In the genomic region with DNA sequence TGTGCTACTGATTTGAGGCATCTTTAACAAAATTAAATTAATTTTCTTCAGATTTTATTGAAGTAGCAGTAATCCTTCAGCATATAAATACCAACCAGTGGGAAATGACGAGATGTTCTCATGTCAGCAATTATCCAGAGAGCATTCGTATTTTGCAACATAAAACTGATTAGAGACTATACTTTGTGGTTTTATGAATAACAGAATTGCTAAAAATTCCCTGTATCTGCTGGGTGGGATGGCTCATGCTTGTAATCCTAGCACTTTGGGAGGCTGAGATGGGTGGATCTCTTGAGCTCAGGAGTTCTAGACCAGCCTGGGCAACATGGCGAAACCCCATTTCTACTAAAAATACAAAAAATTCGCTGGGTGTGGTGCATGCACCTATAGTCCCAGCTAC, we compare ENCODE assay signal across 18 cellular contexts. TPM values are rescaled to one million over a fixed set of nuclear protein-coding genes. Genes with fewer than 3 reads are reported as not detected.
DNase-seq lines count a peak whose midpoint lies in the region; ATAC-seq and TF ChIP-seq lines count a peak whose summit lies in the region.
"Had no signal": no experiment of that assay in that cellular context is flagged by ENCODE, and none has a peak within 500 bp of the region (broad histone marks: within the 10 kb centered on the region; RNA-seq: fewer than 3 reads in every experiment).

No MANE protein-coding gene starts in this region.

- WGBS in neuronal stem cell (ENCODE audit: extremely low coverage in 2 of 2, insufficient read length in 2 of 2, insufficient replicate concordance in 1 of 2), 2 donors, result no CpG with 5 or more reads among the region's 4 CpGs

- no peak overlapping the region for H3K9ac ChIP-seq in neuronal stem cell (ENCODE audit: low read depth, low read length, poor library complexity)

- no peak overlapping the region for H2BK15ac ChIP-seq in neuronal stem cell (ENCODE audit: low read length)

- H3K9me3 ChIP-seq in neuronal stem cell (replicated peaks in 1 of 2; ENCODE audit: control insufficient read depth in 2 of 2, insufficient read depth in 1 of 2, low read depth in 1 of 2, low read length in 2 of 2), result peaks cover 0 to 1% of the 10 kb centered on the region in 2 donors
- H3K9me3 ChIP-seq: heart left ventricle, neutrophil, suprapubic skin had no signal

- CTCF ChIA-PET in activated naive CD4-positive, alpha-beta T cell treated with anti-CD3 and anti-CD28 coated beads, Interleukin-2, amount 10 ng/mL, durations not matched to agents 7 days and 5 days (lab: Charles Lee), result interaction anchor here (1.1 kb wide), 1 partner anchor 11 kb away, joined by 3 read pairs; no protein-coding TSS in a partner anchor

- no peaks in the 10 kb centered on the region for H3K9me3 Mint-ChIP-seq in activated naive CD4-positive, alpha-beta T cell treated with anti-CD3 and anti-CD28 coated beads, Interleukin-2, amount 50 U/mL, for 24 hours
- H3K9me3 Mint-ChIP-seq in activated naive CD4-positive, alpha-beta T cell treated with anti-CD3 and anti-CD28 coated beads, Interleukin-2, amount 10 ng/mL, durations not matched to agents 7 days and 5 days, result no peaks in the 10 kb centered on the region
- H3K9me3 Mint-ChIP-seq in stimulated activated effector memory CD8-positive, alpha-beta T cell treated with anti-CD3 and anti-CD28 coated beads, Interleukin-12 subunit alpha, Interleukin-12 subunit beta, amount 100 ng/mL, for 72 hours, result no peaks in the 10 kb centered on the region

- peaks cover 11% of the 10 kb centered on the region for H3K36me3 Mint-ChIP-seq in activated naive CD4-positive, alpha-beta T cell treated with anti-CD3 and anti-CD28 coated beads, Interleukin-2, amount 50 U/mL, for 24 hours
- H3K36me3 Mint-ChIP-seq in activated naive CD4-positive, alpha-beta T cell treated with anti-CD3 and anti-CD28 coated beads, Interleukin-2, amount 10 ng/mL, durations not matched to agents 7 days and 5 days, result peaks cover 22% of the 10 kb centered on the region
- H3K36me3 Mint-ChIP-seq in stimulated activated effector memory CD8-positive, alpha-beta T cell treated with anti-CD3 and anti-CD28 coated beads, Interleukin-12 subunit alpha, Interleukin-12 subunit beta, amount 100 ng/mL, for 72 hours, result peaks cover 54% of the 10 kb centered on the region

- TF ChIP-seq CTCF in HL-60 (IDR thresholded peaks at IDR 0.05; ENCODE audit: insufficient read depth, low read length) (no peak), choroid plexus epithelial cell (conservative IDR thresholded peaks at IDR 0.05; ENCODE audit: low read depth, low read length) (no peak)

- no peak overlapping the region for H2BK12ac ChIP-seq in neuronal stem cell (ENCODE audit: low read length)

- H3K4me2 ChIP-seq in neuronal stem cell (ENCODE audit: insufficient read depth, low read length, poor library complexity, severe bottlenecking), result no peak overlapping the region

- H3K27me3 ChIP-seq in HL-60 (ENCODE audit: insufficient read depth, poor library complexity, severe bottlenecking) (no peaks in the 10 kb centered on the region), neuronal stem cell (ENCODE audit: control insufficient read depth in 3 of 3, insufficient read depth in 3 of 3, low read depth in 1 of 3, low read length in 3 of 3) (no peaks in the 10 kb centered on the region)
- H3K27me3 ChIP-seq: dorsolateral prefrontal cortex, heart left ventricle, neutrophil, suprapubic skin had no signal

- peaks cover 24% of the 10 kb centered on the region for H3K4me1 Mint-ChIP-seq in activated naive CD4-positive, alpha-beta T cell treated with anti-CD3 and anti-CD28 coated beads, Interleukin-2, amount 50 U/mL, for 24 hours
- H3K4me1 Mint-ChIP-seq in activated naive CD4-positive, alpha-beta T cell treated with anti-CD3 and anti-CD28 coated beads, Interleukin-2, amount 10 ng/mL, durations not matched to agents 7 days and 5 days, result peaks cover 4% of the 10 kb centered on the region
- H3K4me1 Mint-ChIP-seq in stimulated activated effector memory CD8-positive, alpha-beta T cell treated with anti-CD3 and anti-CD28 coated beads, Interleukin-12 subunit alpha, Interleukin-12 subunit beta, amount 100 ng/mL, for 72 hours, result peaks cover 32% of the 10 kb centered on the region

- H3K4me3 ChIP-seq in HL-60 (replicated peaks; ENCODE audit: insufficient read depth, low read length) (no peak overlapping the region), choroid plexus epithelial cell (ENCODE audit: low read depth, low read length) (no peak overlapping the region), neuronal stem cell (ENCODE audit: low read length in 2 of 2) (no peak overlapping the region)
- H3K4me3 ChIP-seq: dorsolateral prefrontal cortex, heart left ventricle, skin epidermis, suprapubic skin had no signal

- H3K27ac Mint-ChIP-seq in activated naive CD4-positive, alpha-beta T cell treated with anti-CD3 and anti-CD28 coated beads, Interleukin-2, amount 50 U/mL, for 24 hours, result peak overlapping the region; percentile 12
- no peak overlapping the region for H3K27ac Mint-ChIP-seq in activated naive CD4-positive, alpha-beta T cell treated with anti-CD3 and anti-CD28 coated beads, Interleukin-2, amount 10 ng/mL, durations not matched to agents 7 days and 5 days
- peak overlapping the region; percentile 83 for H3K27ac Mint-ChIP-seq in stimulated activated effector memory CD8-positive, alpha-beta T cell treated with anti-CD3 and anti-CD28 coated beads, Interleukin-12 subunit alpha, Interleukin-12 subunit beta, amount 100 ng/mL, for 72 hours
- H3K27ac Mint-ChIP-seq: T-helper 17 cell had no signal

- H3K23ac ChIP-seq in neuronal stem cell (ENCODE audit: low read depth, low read length, poor library complexity), result no peak overlapping the region

- no peak overlapping the region for H2BK120ac ChIP-seq in neuronal stem cell (ENCODE audit: low read depth, low read length)

- H3K14ac ChIP-seq in neuronal stem cell (ENCODE audit: low read length), result no peak overlapping the region

- peak overlapping the region; percentile 45 for H3K27ac ChIP-seq in HL-60 (replicated peaks)
- no peak overlapping the region for H3K27ac ChIP-seq in neuronal stem cell (replicated peaks; ENCODE audit: low read length)
- H3K27ac ChIP-seq: dorsolateral prefrontal cortex, heart left ventricle, suprapubic skin had no signal

- H4K91ac ChIP-seq in neuronal stem cell (ENCODE audit: low read depth, low read length, poor library complexity), result no peak overlapping the region

- no peak overlapping the region for H3K4me3 Mint-ChIP-seq in activated naive CD4-positive, alpha-beta T cell treated with anti-CD3 and anti-CD28 coated beads, Interleukin-2, amount 50 U/mL, for 24 hours
- no peak overlapping the region for H3K4me3 Mint-ChIP-seq in activated naive CD4-positive, alpha-beta T cell treated with anti-CD3 and anti-CD28 coated beads, Interleukin-2, amount 10 ng/mL, durations not matched to agents 7 days and 5 days
- no peak overlapping the region for H3K4me3 Mint-ChIP-seq in stimulated activated effector memory CD8-positive, alpha-beta T cell treated with anti-CD3 and anti-CD28 coated beads, Interleukin-12 subunit alpha, Interleukin-12 subunit beta, amount 100 ng/mL, for 72 hours
- H3K4me3 Mint-ChIP-seq: T-helper 17 cell had no signal

- H2BK5ac ChIP-seq in neuronal stem cell (ENCODE audit: low read length), result no peak overlapping the region

- H3K36me3 ChIP-seq in neuronal stem cell (replicated peaks in 1 of 2; ENCODE audit: control insufficient read depth in 2 of 2, insufficient read depth in 2 of 2, low read length in 2 of 2), result peaks cover 1 to 87% of the 10 kb centered on the region in 2 donors

- no peak overlapping the region for H3K18ac ChIP-seq in neuronal stem cell (ENCODE audit: low read length)

- DNase-seq in activated naive CD4-positive, alpha-beta T cell treated with anti-CD3 and anti-CD28 coated beads, Interleukin-2, amount 10 ng/mL, durations not matched to agents 7 days and 5 days, result no peak
- no peak for DNase-seq in HL-60 (ENCODE audit: low read depth in 1 of 2, low spot score in 1 of 2)
- peak; percentile 72 for DNase-seq in choroid plexus epithelial cell (ENCODE audit: low read depth)
- DNase-seq in stimulated activated effector memory CD8-positive, alpha-beta T cell treated with anti-CD3 and anti-CD28 coated beads, Interleukin-12 subunit alpha, Interleukin-12 subunit beta, amount 100 ng/mL, for 72 hours (ENCODE audit: low spot score in 2 of 2), result no peak
- DNase-seq in neuronal stem cell (ENCODE audit: low spot score), result no peak
- DNase-seq: aorta; central memory CD4-positive, alpha-beta T cell; DMS 273 treated with DMSO at 0.1 percent for 48 hours; dorsolateral prefrontal cortex; heart left ventricle; NCI-H1694; NCI-H526; T-helper 17 cell had no signal

- no peak overlapping the region for H4K8ac ChIP-seq in neuronal stem cell (ENCODE audit: low read depth, low read length)

- no peak for ATAC-seq in stimulated activated effector memory CD8-positive, alpha-beta T cell treated with anti-CD3 and anti-CD28 coated beads, Interleukin-12 subunit alpha, Interleukin-12 subunit beta, amount 100 ng/mL, for 72 hours
- no peak for ATAC-seq in GM21723 (IDR thresholded peaks at IDR 0.05; ENCODE audit: unreplicated experiment)
- ATAC-seq: T-helper 17 cell had no signal

- no peaks in the 10 kb centered on the region for H3K4me1 ChIP-seq in neuronal stem cell (ENCODE audit: control insufficient read depth in 2 of 2, insufficient read depth in 1 of 2, low read depth in 1 of 2, low read length in 2 of 2)
- H3K4me1 ChIP-seq: suprapubic skin had no signal

- no peak overlapping the region for H2AK5ac ChIP-seq in neuronal stem cell (ENCODE audit: low read depth, low read length)

- no peak overlapping the region for H3K4ac ChIP-seq in neuronal stem cell (ENCODE audit: low read length)

- no peaks in the 10 kb centered on the region for H3K79me1 ChIP-seq in neuronal stem cell (ENCODE audit: low read depth, low read length)

- no peaks in the 10 kb centered on the region for H3K27me3 Mint-ChIP-seq in activated naive CD4-positive, alpha-beta T cell treated with anti-CD3 and anti-CD28 coated beads, Interleukin-2, amount 50 U/mL, for 24 hours
- no peaks in the 10 kb centered on the region for H3K27me3 Mint-ChIP-seq in activated naive CD4-positive, alpha-beta T cell treated with anti-CD3 and anti-CD28 coated beads, Interleukin-2, amount 10 ng/mL, durations not matched to agents 7 days and 5 days
- H3K27me3 Mint-ChIP-seq: T-helper 17 cell had no signal

- no peak overlapping the region for H2AFZ ChIP-seq in neuronal stem cell (ENCODE audit: low read length)

RNA-seq across cellular contexts. Expression of a gene that starts 56.9 kb away (rescaled TPM):
- 32.9 TPM for polyA plus RNA-seq in neuronal stem cell (2013, experiment 1 of 2)
- polyA plus RNA-seq in neuronal stem cell (2013, experiment 2 of 2), result 32.5 TPM
